ENCODE assay signal across 24 cellular contexts in genomic region chr5:16810503-16810854, GRCh38.
DNase-seq lines count a peak whose midpoint lies in the region; ATAC-seq and TF ChIP-seq lines count a peak whose summit lies in the region.
"Had no signal": no experiment of that assay in that cellular context is flagged by ENCODE, and none has a peak within 500 bp of the region (broad histone marks: within the 10 kb centered on the region; RNA-seq: fewer than 3 reads in every experiment).

No MANE protein-coding gene starts in this region.

- WGBS in endodermal cell (ENCODE audit: insufficient coverage in 1 of 2, insufficient read length in 1 of 2), 2 experiments, result 94 to 100% methylated on average over 5 of the region's 5 CpGs
- 93 to 94% methylated on average over 5 of the region's 5 CpGs for WGBS in upper lobe of left lung, 2 donors

- H3K4me3 Mint-ChIP-seq in MCF 10A (ENCODE audit: unreplicated experiment) (no peak overlapping the region), endodermal cell (no peak overlapping the region), neural crest cell (no peak overlapping the region)
- H3K4me3 Mint-ChIP-seq: CD4-positive, alpha-beta memory T cell; T-helper 1 cell treated with Interleukin-12 subunit alpha and Interleukin-12 subunit beta and Interleukin-4 antibody, amounts not matched to agents 30 μg/mL and 1 μg/mL, for 36 hours had no signal

- CTCF ChIA-PET in MCF 10A (lab: Yijun Ruan, JAX), result interaction anchor here (1.2 to 1.5 kb wide), 3 partner anchors 19 to 380 kb away, joined by 5 to 11 read pairs (median 6); no protein-coding TSS in a partner anchor

- H3K36me3 ChIP-seq in breast epithelium (no peaks in the 10 kb centered on the region), endodermal cell (ENCODE audit: control insufficient read depth, insufficient read depth, low read length) (peaks cover 31% of the 10 kb centered on the region), upper lobe of left lung (no peaks in the 10 kb centered on the region)
- no peaks in the 10 kb centered on the region for H3K36me3 ChIP-seq in effector memory CD4-positive, alpha-beta T cell (ENCODE audit: control insufficient read depth, insufficient read depth, low read length)
- H3K36me3 ChIP-seq: ovary had no signal

- H3K4me3 ChIP-seq in breast epithelium (no peak overlapping the region), endodermal cell (ENCODE audit: low read length) (no peak overlapping the region), upper lobe of left lung (no peak overlapping the region)
- no peak overlapping the region for H3K4me3 ChIP-seq in effector memory CD4-positive, alpha-beta T cell (ENCODE audit: insufficient read depth, low read depth, low read length, poor library complexity, severe bottlenecking)
- H3K4me3 ChIP-seq: ovary, SK-N-MC had no signal

- H3K27ac Mint-ChIP-seq in MCF 10A (ENCODE audit: low read depth, unreplicated experiment), result peak overlapping the region; percentile 19
- peak overlapping the region; percentile 49 for H3K27ac Mint-ChIP-seq in endodermal cell
- H3K27ac Mint-ChIP-seq in neural crest cell (ENCODE audit: unreplicated experiment), result peak overlapping the region; percentile 38
- H3K27ac Mint-ChIP-seq: CD4-positive, alpha-beta memory T cell; T-helper 1 cell treated with Interleukin-12 subunit alpha and Interleukin-12 subunit beta and Interleukin-4 antibody, amounts not matched to agents 30 μg/mL and 1 μg/mL, for 36 hours had no signal

- no peak for TF ChIP-seq EP300 in upper lobe of left lung (IDR thresholded peaks at IDR 0.05)

- peaks cover 31% of the 10 kb centered on the region for H3K4me1 Mint-ChIP-seq in MCF 10A (ENCODE audit: insufficient read depth, unreplicated experiment)
- H3K4me1 Mint-ChIP-seq in endodermal cell, result peaks cover 26% of the 10 kb centered on the region
- peaks cover 35% of the 10 kb centered on the region for H3K4me1 Mint-ChIP-seq in neural crest cell

- H3K27me3 Mint-ChIP-seq in MCF 10A (ENCODE audit: insufficient read depth, unreplicated experiment) (no peaks in the 10 kb centered on the region), endodermal cell (ENCODE audit: insufficient read depth) (no peaks in the 10 kb centered on the region), neural crest cell (ENCODE audit: low read depth) (no peaks in the 10 kb centered on the region)

- H3K27me3 ChIP-seq in breast epithelium, result no peaks in the 10 kb centered on the region
- H3K27me3 ChIP-seq in endodermal cell (ENCODE audit: control insufficient read depth, insufficient read depth, low read length, poor library complexity, severe bottlenecking), result no peaks in the 10 kb centered on the region
- no peaks in the 10 kb centered on the region for H3K27me3 ChIP-seq in upper lobe of left lung
- H3K27me3 ChIP-seq in effector memory CD4-positive, alpha-beta T cell (replicated peaks; ENCODE audit: control insufficient read depth, insufficient read depth, low read length, poor library complexity, severe bottlenecking), result no peaks in the 10 kb centered on the region
- H3K27me3 ChIP-seq: ovary had no signal

- H3K27ac ChIP-seq in breast epithelium (peak overlapping the region in 1 of 2 donors; percentile 57), endodermal cell (ENCODE audit: low read depth, low read length) (no peak overlapping the region), upper lobe of left lung (peak overlapping the region in 3 of 4 donors; percentile 28 to 65 (median 46))
- no peak overlapping the region for H3K27ac ChIP-seq in effector memory CD4-positive, alpha-beta T cell (ENCODE audit: insufficient read depth, low read length, poor library complexity, severe bottlenecking)
- H3K27ac ChIP-seq: 22Rv1 had no signal

- BruUV-seq in MCF 10A (replicated peaks; lab: Mats Ljungman, UMichigan), result no TSS peak

- intact Hi-C loops in MCF 10A (cut with micrococcal nuclease) (no loop called here), breast epithelium (cut with DNase I; ENCODE audit: low total_unique reads) (no loop called here)

- H3K36me3 Mint-ChIP-seq in MCF 10A (ENCODE audit: insufficient read depth, unreplicated experiment) (peaks cover 12% of the 10 kb centered on the region), endodermal cell (ENCODE audit: low read depth) (peaks cover 22% of the 10 kb centered on the region), neural crest cell (ENCODE audit: low read depth) (peaks cover 3% of the 10 kb centered on the region)
- H3K36me3 Mint-ChIP-seq: CD4-positive, alpha-beta memory T cell had no signal

- no peak for TF ChIP-seq CTCF in MCF 10A (IDR thresholded peaks at IDR 0.05; ENCODE audit: unreplicated experiment)
- TF ChIP-seq CTCF in breast epithelium (IDR thresholded peaks at IDR 0.05), result no peak
- TF ChIP-seq CTCF in endodermal cell (conservative IDR thresholded peaks at IDR 0.05), result no peak
- TF ChIP-seq CTCF in neural crest cell (conservative IDR thresholded peaks at IDR 0.05), result no peak
- TF ChIP-seq CTCF in upper lobe of left lung (IDR thresholded peaks at IDR 0.05), result no peak

- H3K9me3 Mint-ChIP-seq in MCF 10A (ENCODE audit: unreplicated experiment) (no peaks in the 10 kb centered on the region), endodermal cell (no peaks in the 10 kb centered on the region), neural crest cell (no peaks in the 10 kb centered on the region)
- H3K9me3 Mint-ChIP-seq: CD4-positive, alpha-beta memory T cell; T-helper 1 cell treated with Interleukin-12 subunit alpha and Interleukin-12 subunit beta and Interleukin-4 antibody, amounts not matched to agents 30 μg/mL and 1 μg/mL, for 36 hours had no signal

- POLR2A ChIA-PET in MCF 10A (lab: Yijun Ruan, JAX), result interaction anchor here (1.2 kb wide), 1 partner anchor 46 kb away, joined by 3 read pairs; no protein-coding TSS in a partner anchor

- no peak for TF ChIP-seq POLR2A in breast epithelium (IDR thresholded peaks at IDR 0.05)
- TF ChIP-seq POLR2A in upper lobe of left lung (IDR thresholded peaks at IDR 0.05), result no peak

- H3K9ac ChIP-seq in endodermal cell (ENCODE audit: extremely low read depth, low read length, poor library complexity, severe bottlenecking), result no peak overlapping the region

- ATAC-seq in upper lobe of left lung (ENCODE audit: low FRiP score in 2 of 2), result no peak
- ATAC-seq in HG02610 (IDR thresholded peaks at IDR 0.05; ENCODE audit: unreplicated experiment), result no peak

- H3K4me1 ChIP-seq in breast epithelium (peaks cover 0 to 3% of the 10 kb centered on the region in 2 donors), endodermal cell (ENCODE audit: control insufficient read depth, insufficient read depth, low read length) (no peaks in the 10 kb centered on the region), upper lobe of left lung (peaks cover 25 to 38% (median 34%) of the 10 kb centered on the region in 4 donors)
- no peaks in the 10 kb centered on the region for H3K4me1 ChIP-seq in effector memory CD4-positive, alpha-beta T cell (ENCODE audit: control insufficient read depth, insufficient read depth, low read length, poor library complexity, severe bottlenecking)

- H3K9me3 ChIP-seq in breast epithelium (no peaks in the 10 kb centered on the region), endodermal cell (ENCODE audit: control insufficient read depth, low read length) (no peaks in the 10 kb centered on the region), upper lobe of left lung (no peaks in the 10 kb centered on the region)
- H3K9me3 ChIP-seq in effector memory CD4-positive, alpha-beta T cell (ENCODE audit: control insufficient read depth, low read length), result no peaks in the 10 kb centered on the region
- H3K9me3 ChIP-seq: ovary had no signal

- DNase-seq in MCF 10A (ENCODE audit: unreplicated experiment) (no peak), breast epithelium (ENCODE audit: low spot score in 2 of 2) (no peak), endodermal cell (no peak), neural crest cell (ENCODE audit: low read depth, low spot score) (no peak), upper lobe of left lung (no peak), MV-4-11 (lab: John Stamatoyannopoulos, UW) (no peak)
- no peak for DNase-seq in effector memory CD4-positive, alpha-beta T cell
- DNase-seq: activated CD4-positive, alpha-beta T cell treated with anti-CD3 and anti-CD28 coated beads for 4 hours; activated naive CD4-positive, alpha-beta T cell; activated T-cell treated with anti-CD3 and anti-CD28 coated beads, Interleukin-2, amount 50 U/mL, for 48 hours; AML-193; CD4-positive, alpha-beta memory T cell; head of caudate nucleus; Kasumi-1; mammary epithelial cell; NCI-H1092; NCI-H1930; NCI-H2227 treated with DMSO at 0.1 percent for 48 hours; stimulated activated naive CD4-positive, alpha-beta T cell treated with Interleukin-2 at 50 U/mL for 16 hours had no signal

Comparison
In these comparisons a context has a peak if more than half of its experiments do, and no peak if none do; other contexts are left out.
1. H3K27ac ChIP-seq: peak in upper lobe of left lung (3 of 4); none in endodermal cell (single experiment) and effector memory CD4-positive, alpha-beta T cell (single experiment).
2. Peak in every context shown above with its lines, with median percentiles within 50 percentile points of each other: H3K27ac Mint-ChIP-seq.